In genomic region chr12:49366652-49367380, GRCh38 we compare ENCODE assay signal across 8 cellular contexts. TPM values are rescaled to one million over a fixed set of nuclear protein-coding genes. Genes with fewer than 3 reads are reported as not detected.
DNase-seq lines count a peak whose midpoint lies in the region; ATAC-seq and TF ChIP-seq lines count a peak whose summit lies in the region.

No MANE protein-coding gene starts in this region.

- H3K4me3 ChIP-seq in Caco-2 (ENCODE audit: low read depth, low read length): peak overlapping the region; percentile 88
- peak overlapping the region; percentile 95 for H3K4me3 ChIP-seq in HUES64 (ENCODE audit: low read length)
- H3K4me3 ChIP-seq in OCI-LY1 (ENCODE audit: low read depth, low read length, poor library complexity, severe bottlenecking): peak overlapping the region; percentile 84
- H3K4me3 ChIP-seq in epithelial cell of esophagus (ENCODE audit: low read length): peak overlapping the region; percentile 81

- H2AFZ ChIP-seq in OCI-LY1 (ENCODE audit: low read length): peak overlapping the region; percentile 70; the same call in 1 of the 2 replicates

- DNase-seq in Caco-2 (peak; percentile 93 to 100), activated T-cell treated with anti-CD3 and anti-CD28 coated beads for 1 hour (ENCODE audit: low read depth) (peak; percentile 80), epithelial cell of esophagus (ENCODE audit: low read depth) (peak; percentile 92), mucosa of gallbladder (ENCODE audit: low spot score) (peak; percentile 88)
- DNase-seq in stimulated activated CD8-positive, alpha-beta memory T cell treated with anti-CD3 and anti-CD28 coated beads, Interleukin-4, amount 100 ng/mL, for 1 hour (ENCODE audit: low read depth in 2 of 2, low spot score in 1 of 2): peak; percentile 56 to 69

- H3K4me2 ChIP-seq in OCI-LY1 (ENCODE audit: low read length): peak overlapping the region; percentile 81

- H3K9ac ChIP-seq in HUES64 (ENCODE audit: low read depth, low read length): peak overlapping the region; percentile 94
- H3K9ac ChIP-seq in OCI-LY1 (ENCODE audit: low read length): peak overlapping the region; percentile 98

- H3K9me2 ChIP-seq in OCI-LY1 (ENCODE audit: low read depth, low read length): no peaks in the 10 kb centered on the region

- peaks cover 19% of the 10 kb centered on the region for H3K36me3 Mint-ChIP-seq in Caco-2 (ENCODE audit: insufficient read depth, unreplicated experiment)

- H3K27ac Mint-ChIP-seq in Caco-2 (ENCODE audit: unreplicated experiment): peak overlapping the region; percentile 38

- peak overlapping the region; percentile 75 for H3K4me3 Mint-ChIP-seq in Caco-2 (ENCODE audit: unreplicated experiment)

- H3F3A ChIP-seq in OCI-LY1 (ENCODE audit: insufficient read depth, low read length): no peaks in the 10 kb centered on the region

- H3K27ac ChIP-seq in HUES64 (ENCODE audit: low read depth, low read length) (peak overlapping the region; percentile 98), OCI-LY1 (ENCODE audit: low read depth, low read length, poor library complexity, severe bottlenecking) (peak overlapping the region; percentile 84)

- peaks cover 17% of the 10 kb centered on the region for H3K4me1 ChIP-seq in Caco-2
- peaks cover 16% of the 10 kb centered on the region for H3K4me1 ChIP-seq in HUES64 (ENCODE audit: insufficient read depth, low read length)
- peaks cover 30% of the 10 kb centered on the region for H3K4me1 ChIP-seq in OCI-LY1 (ENCODE audit: insufficient read depth, low read length, severe bottlenecking)

- under 1% methylated on average over 97 of the region's 97 CpGs for WGBS in HUES64

- H3K27me3 Mint-ChIP-seq in Caco-2 (ENCODE audit: insufficient read depth, unreplicated experiment): no peaks in the 10 kb centered on the region

- no peaks in the 10 kb centered on the region for H3K4me1 Mint-ChIP-seq in Caco-2 (ENCODE audit: low read depth, unreplicated experiment)

- TSS peak; percentile 88 for BruUV-seq in Caco-2 (replicated peaks; lab: Mats Ljungman, UMichigan)

- CTCF ChIA-PET in Caco-2 (lab: Charles Lee): interaction anchor here (0.5 to 2.4 kb wide), 28 partner anchors 8 to 614 kb away, joined by 3 to 46 read pairs (median 4); partner anchors contain the start of genes DNAJC22, PRPF40B, TMBIM6 and TROAP

- intact Hi-C loops in Caco-2 (cut with micrococcal nuclease; ENCODE audit: unreplicated experiment): loop anchor here (1.0 to 2.0 kb wide), 2 partner anchors 54 to 213 kb away; no protein-coding TSS in a partner anchor

- H3K9me3 ChIP-seq in Caco-2 (no peaks in the 10 kb centered on the region), HUES64 (ENCODE audit: insufficient read depth, low read depth, low read length) (no peaks in the 10 kb centered on the region), OCI-LY1 (ENCODE audit: low read length) (no peaks in the 10 kb centered on the region)

- no peaks in the 10 kb centered on the region for H3K9me3 Mint-ChIP-seq in Caco-2 (ENCODE audit: unreplicated experiment)

- ATAC-seq in GM21423 (IDR thresholded peaks at IDR 0.05; ENCODE audit: unreplicated experiment): peak; percentile 61

- H3K27me3 ChIP-seq in Caco-2 (replicated peaks; ENCODE audit: control insufficient read depth, insufficient read depth, low read length) (no peaks in the 10 kb centered on the region), HUES64 (ENCODE audit: insufficient read depth, low read length) (0 out of 2 replicates have a peak, but pooled peaks cover 9% of the 10 kb centered on the region), OCI-LY1 (ENCODE audit: insufficient read depth, low read length) (no peaks in the 10 kb centered on the region)

- H3K36me3 ChIP-seq in Caco-2 (ENCODE audit: control insufficient read depth, insufficient read depth, low read length) (no peaks in the 10 kb centered on the region), HUES64 (ENCODE audit: insufficient read depth, low read length) (no peaks in the 10 kb centered on the region), OCI-LY1 (ENCODE audit: insufficient read depth, low read length) (peaks cover 5% of the 10 kb centered on the region; the same call in 1 of the 2 replicates)

- peaks cover 36% of the 10 kb centered on the region for H3K79me2 ChIP-seq in OCI-LY1 (ENCODE audit: insufficient read depth, low read length)

- no peaks in the 10 kb centered on the region for H4K20me1 ChIP-seq in OCI-LY1 (ENCODE audit: insufficient read depth, low read length)

- TF ChIP-seq CTCF in Caco-2 (IDR thresholded peaks at IDR 0.05; ENCODE audit: insufficient read depth in 1 of 2, low read depth in 1 of 2, low read length in 1 of 2, severe bottlenecking in 1 of 2, unreplicated experiment in 1 of 2): peak in 1 of 2 experiments; percentile 30
- peak; percentile 29; the same call in 1 of the 2 replicates for TF ChIP-seq CTCF in OCI-LY1 (IDR thresholded peaks at IDR 0.05; ENCODE audit: low read length)
- TF ChIP-seq CTCF in epithelial cell of esophagus (IDR thresholded peaks at IDR 0.05; ENCODE audit: insufficient read depth, low read depth, low read length, missing control alignments): peak; percentile 20

- POLR2A ChIA-PET in Caco-2 (lab: Charles Lee): interaction anchor here (0.5 to 2.3 kb wide), 40 partner anchors 9 to 1345 kb away, joined by 3 to 31 read pairs (median 5); partner anchors contain the start of genes C1QL4, DNAJC22, PRPF40B and PRPH

RNA-seq across cellular contexts. Expression of gene SPATS2, which starts 0.4 kb away (rescaled TPM):
- total RNA-seq in Caco-2 (2022) (43.1 and 48.9 TPM in 2 replicates), mucosa of gallbladder (32.1 TPM)
- polyA plus RNA-seq in HUES64 (2013, experiment 1 of 2): 27.4 TPM
- polyA plus RNA-seq in HUES64 (2013, experiment 2 of 2): 30.4 TPM

RNA-seq across cellular contexts. Expression of gene DNAJC22, which starts 20.1 kb away (rescaled TPM):
- total RNA-seq in Caco-2 (2022): 40.6 and 47.7 TPM in 2 replicates
- polyA plus RNA-seq in HUES64 (2013, experiment 1 of 2): 0.35 TPM
- polyA plus RNA-seq in HUES64 (2013, experiment 2 of 2): 0.57 TPM
- 73.7 TPM for total RNA-seq in mucosa of gallbladder

RNA-seq across cellular contexts. Expression of gene C1QL4, which starts 29.8 kb away (rescaled TPM):
- total RNA-seq in Caco-2 (2022) (2.6 and 3.6 TPM in 2 replicates), mucosa of gallbladder (0.12 TPM)
- polyA plus RNA-seq in HUES64 (2013, experiment 1 of 2): 1.1 TPM
- polyA plus RNA-seq in HUES64 (2013, experiment 2 of 2): 3.9 TPM

RNA-seq across cellular contexts. Expression of gene TROAP, which starts 43.8 kb away (rescaled TPM):
- 134 and 135 TPM in 2 replicates for total RNA-seq in Caco-2 (2022)
- polyA plus RNA-seq in HUES64 (2013, experiment 1 of 2): 36.7 TPM
- 39.3 TPM for polyA plus RNA-seq in HUES64 (2013, experiment 2 of 2)
- total RNA-seq in mucosa of gallbladder: 2.0 TPM

Comparison
In these comparisons a context has a peak if more than half of its experiments do, and no peak if none do; other contexts are left out.
1. Peak in every context shown above with its lines: DNase-seq, ATAC-seq, H3K4me3 ChIP-seq and H3K27ac ChIP-seq.